In the genomic region with DNA sequence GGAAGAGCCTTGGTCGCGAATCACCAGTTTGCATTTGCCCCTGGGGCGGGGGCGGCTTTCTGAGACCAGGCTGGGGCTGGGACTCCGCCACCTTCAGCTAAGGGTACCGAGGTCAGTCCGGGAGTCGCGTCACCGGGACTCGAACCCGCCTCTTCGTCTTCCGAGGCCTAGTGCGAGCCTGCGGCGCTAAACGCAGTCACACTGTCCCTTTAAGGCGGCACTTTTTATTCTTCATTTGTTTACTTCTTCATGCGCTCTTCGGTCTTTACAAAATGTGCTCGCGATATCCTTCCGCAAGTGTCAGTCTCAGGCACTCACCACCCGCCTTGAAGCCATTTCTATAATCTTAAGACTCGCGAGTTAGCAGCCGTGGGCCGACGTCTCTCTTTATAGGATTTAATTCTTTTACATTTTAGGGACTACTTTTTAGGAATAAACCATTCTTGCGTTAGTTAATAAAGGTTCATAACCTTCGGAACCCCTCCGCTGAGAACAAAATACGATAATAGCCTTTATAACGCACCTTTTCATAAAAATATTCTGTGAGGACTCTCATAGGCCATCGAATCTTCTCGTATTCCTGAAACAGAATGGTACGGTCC, we compare ENCODE assay signal across 1 cellular context.
TF ChIP-seq lines count a peak whose summit lies in the region.

No MANE protein-coding gene starts in this region.

TF ChIP-seq in HepG2, 621 proteins besides CTCF, POLR2A, EP300 and RAD21 (continued from another document and continues in another):
- TF ChIP-seq, protein P1, sequence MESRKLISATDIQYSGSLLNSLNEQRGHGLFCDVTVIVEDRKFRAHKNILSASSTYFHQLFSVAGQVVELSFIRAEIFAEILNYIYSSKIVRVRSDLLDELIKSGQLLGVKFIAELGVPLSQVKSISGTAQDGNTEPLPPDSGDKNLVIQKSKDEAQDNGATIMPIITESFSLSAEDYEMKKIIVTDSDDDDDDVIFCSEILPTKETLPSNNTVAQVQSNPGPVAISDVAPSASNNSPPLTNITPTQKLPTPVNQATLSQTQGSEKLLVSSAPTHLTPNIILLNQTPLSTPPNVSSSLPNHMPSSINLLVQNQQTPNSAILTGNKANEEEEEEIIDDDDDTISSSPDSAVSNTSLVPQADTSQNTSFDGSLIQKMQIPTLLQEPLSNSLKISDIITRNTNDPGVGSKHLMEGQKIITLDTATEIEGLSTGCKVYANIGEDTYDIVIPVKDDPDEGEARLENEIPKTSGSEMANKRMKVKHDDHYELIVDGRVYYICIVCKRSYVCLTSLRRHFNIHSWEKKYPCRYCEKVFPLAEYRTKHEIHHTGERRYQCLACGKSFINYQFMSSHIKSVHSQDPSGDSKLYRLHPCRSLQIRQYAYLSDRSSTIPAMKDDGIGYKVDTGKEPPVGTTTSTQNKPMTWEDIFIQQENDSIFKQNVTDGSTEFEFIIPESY (CRISPR knock-in tag; IDR thresholded peaks at IDR 0.05): peak; percentile 44; the same call in 1 of the 2 replicates
- TF ChIP-seq, protein P2, sequence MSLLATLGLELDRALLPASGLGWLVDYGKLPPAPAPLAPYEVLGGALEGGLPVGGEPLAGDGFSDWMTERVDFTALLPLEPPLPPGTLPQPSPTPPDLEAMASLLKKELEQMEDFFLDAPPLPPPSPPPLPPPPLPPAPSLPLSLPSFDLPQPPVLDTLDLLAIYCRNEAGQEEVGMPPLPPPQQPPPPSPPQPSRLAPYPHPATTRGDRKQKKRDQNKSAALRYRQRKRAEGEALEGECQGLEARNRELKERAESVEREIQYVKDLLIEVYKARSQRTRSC (CRISPR knock-in tag; IDR thresholded peaks at IDR 0.05; ENCODE audit: low read depth): no peak; the same call in 1 of the 2 replicates
- no peak for TF ChIP-seq XBP1 (CRISPR knock-in tag; IDR thresholded peaks at IDR 0.05)
- peak; percentile 90 for TF ChIP-seq YEATS4 (CRISPR knock-in tag; IDR thresholded peaks at IDR 0.05; ENCODE audit: borderline replicate concordance)
- TF ChIP-seq, protein P3, sequence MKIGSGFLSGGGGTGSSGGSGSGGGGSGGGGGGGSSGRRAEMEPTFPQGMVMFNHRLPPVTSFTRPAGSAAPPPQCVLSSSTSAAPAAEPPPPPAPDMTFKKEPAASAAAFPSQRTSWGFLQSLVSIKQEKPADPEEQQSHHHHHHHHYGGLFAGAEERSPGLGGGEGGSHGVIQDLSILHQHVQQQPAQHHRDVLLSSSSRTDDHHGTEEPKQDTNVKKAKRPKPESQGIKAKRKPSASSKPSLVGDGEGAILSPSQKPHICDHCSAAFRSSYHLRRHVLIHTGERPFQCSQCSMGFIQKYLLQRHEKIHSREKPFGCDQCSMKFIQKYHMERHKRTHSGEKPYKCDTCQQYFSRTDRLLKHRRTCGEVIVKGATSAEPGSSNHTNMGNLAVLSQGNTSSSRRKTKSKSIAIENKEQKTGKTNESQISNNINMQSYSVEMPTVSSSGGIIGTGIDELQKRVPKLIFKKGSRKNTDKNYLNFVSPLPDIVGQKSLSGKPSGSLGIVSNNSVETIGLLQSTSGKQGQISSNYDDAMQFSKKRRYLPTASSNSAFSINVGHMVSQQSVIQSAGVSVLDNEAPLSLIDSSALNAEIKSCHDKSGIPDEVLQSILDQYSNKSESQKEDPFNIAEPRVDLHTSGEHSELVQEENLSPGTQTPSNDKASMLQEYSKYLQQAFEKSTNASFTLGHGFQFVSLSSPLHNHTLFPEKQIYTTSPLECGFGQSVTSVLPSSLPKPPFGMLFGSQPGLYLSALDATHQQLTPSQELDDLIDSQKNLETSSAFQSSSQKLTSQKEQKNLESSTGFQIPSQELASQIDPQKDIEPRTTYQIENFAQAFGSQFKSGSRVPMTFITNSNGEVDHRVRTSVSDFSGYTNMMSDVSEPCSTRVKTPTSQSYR (CRISPR knock-in tag; IDR thresholded peaks at IDR 0.05; ENCODE audit: borderline replicate concordance): no peak
- TF ChIP-seq, protein P4, sequence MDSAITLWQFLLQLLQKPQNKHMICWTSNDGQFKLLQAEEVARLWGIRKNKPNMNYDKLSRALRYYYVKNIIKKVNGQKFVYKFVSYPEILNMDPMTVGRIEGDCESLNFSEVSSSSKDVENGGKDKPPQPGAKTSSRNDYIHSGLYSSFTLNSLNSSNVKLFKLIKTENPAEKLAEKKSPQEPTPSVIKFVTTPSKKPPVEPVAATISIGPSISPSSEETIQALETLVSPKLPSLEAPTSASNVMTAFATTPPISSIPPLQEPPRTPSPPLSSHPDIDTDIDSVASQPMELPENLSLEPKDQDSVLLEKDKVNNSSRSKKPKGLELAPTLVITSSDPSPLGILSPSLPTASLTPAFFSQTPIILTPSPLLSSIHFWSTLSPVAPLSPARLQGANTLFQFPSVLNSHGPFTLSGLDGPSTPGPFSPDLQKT (CRISPR knock-in tag; IDR thresholded peaks at IDR 0.05; ENCODE audit: borderline replicate concordance): no peak
- TF ChIP-seq SP140L (CRISPR knock-in tag; IDR thresholded peaks at IDR 0.05; ENCODE audit: borderline replicate concordance): no peak; the same call in 1 of the 2 replicates
- TF ChIP-seq DNMT1 (CRISPR knock-in tag; IDR thresholded peaks at IDR 0.05): no peak
- peak; percentile 79; the same call in 1 of the 2 replicates for TF ChIP-seq GATAD1 (CRISPR knock-in tag; IDR thresholded peaks at IDR 0.05)
- no peak; the same call in 1 of the 2 replicates for TF ChIP-seq SNAI1 (CRISPR knock-in tag; IDR thresholded peaks at IDR 0.05; ENCODE audit: borderline replicate concordance)
- no peak for TF ChIP-seq GABPA (IDR thresholded peaks at IDR 0.05; ENCODE audit: low read depth, low read length)
- 0 out of 2 replicates have a peak, but pooled peaks have one; percentile 33 for TF ChIP-seq GABPA (CRISPR knock-in tag; IDR thresholded peaks at IDR 0.05; ENCODE audit: low read depth)
- TF ChIP-seq MEF2D (CRISPR knock-in tag; IDR thresholded peaks at IDR 0.05): no peak; the same call in 1 of the 2 replicates
- no peak for TF ChIP-seq TARDBP (CRISPR knock-in tag; IDR thresholded peaks at IDR 0.05)
- peak; percentile 66 for TF ChIP-seq THAP11 (CRISPR knock-in tag; IDR thresholded peaks at IDR 0.05)
- no peak for TF ChIP-seq ZNF33B (CRISPR knock-in tag; IDR thresholded peaks at IDR 0.05)
- TF ChIP-seq, protein P5, sequence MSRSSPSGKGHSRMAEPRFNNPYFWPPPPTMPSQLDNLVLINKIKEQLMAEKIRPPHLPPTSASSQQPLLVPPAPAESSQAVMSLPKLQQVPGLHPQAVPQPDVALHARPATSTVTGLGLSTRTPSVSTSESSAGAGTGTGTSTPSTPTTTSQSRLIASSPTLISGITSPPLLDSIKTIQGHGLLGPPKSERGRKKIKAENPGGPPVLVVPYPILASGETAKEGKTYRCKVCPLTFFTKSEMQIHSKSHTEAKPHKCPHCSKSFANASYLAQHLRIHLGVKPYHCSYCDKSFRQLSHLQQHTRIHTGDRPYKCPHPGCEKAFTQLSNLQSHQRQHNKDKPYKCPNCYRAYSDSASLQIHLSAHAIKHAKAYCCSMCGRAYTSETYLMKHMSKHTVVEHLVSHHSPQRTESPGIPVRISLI (CRISPR knock-in tag; IDR thresholded peaks at IDR 0.05; ENCODE audit: borderline replicate concordance): no peak
- TF ChIP-seq, protein P6, sequence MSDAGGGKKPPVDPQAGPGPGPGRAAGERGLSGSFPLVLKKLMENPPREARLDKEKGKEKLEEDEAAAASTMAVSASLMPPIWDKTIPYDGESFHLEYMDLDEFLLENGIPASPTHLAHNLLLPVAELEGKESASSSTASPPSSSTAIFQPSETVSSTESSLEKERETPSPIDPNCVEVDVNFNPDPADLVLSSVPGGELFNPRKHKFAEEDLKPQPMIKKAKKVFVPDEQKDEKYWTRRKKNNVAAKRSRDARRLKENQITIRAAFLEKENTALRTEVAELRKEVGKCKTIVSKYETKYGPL (CRISPR knock-in tag; IDR thresholded peaks at IDR 0.05): no peak; the same call in 1 of the 2 replicates
- TF ChIP-seq WIZ (CRISPR knock-in tag; IDR thresholded peaks at IDR 0.05): no peak
- TF ChIP-seq KLF13 (CRISPR knock-in tag; IDR thresholded peaks at IDR 0.05): no peak
- TF ChIP-seq, protein P7, sequence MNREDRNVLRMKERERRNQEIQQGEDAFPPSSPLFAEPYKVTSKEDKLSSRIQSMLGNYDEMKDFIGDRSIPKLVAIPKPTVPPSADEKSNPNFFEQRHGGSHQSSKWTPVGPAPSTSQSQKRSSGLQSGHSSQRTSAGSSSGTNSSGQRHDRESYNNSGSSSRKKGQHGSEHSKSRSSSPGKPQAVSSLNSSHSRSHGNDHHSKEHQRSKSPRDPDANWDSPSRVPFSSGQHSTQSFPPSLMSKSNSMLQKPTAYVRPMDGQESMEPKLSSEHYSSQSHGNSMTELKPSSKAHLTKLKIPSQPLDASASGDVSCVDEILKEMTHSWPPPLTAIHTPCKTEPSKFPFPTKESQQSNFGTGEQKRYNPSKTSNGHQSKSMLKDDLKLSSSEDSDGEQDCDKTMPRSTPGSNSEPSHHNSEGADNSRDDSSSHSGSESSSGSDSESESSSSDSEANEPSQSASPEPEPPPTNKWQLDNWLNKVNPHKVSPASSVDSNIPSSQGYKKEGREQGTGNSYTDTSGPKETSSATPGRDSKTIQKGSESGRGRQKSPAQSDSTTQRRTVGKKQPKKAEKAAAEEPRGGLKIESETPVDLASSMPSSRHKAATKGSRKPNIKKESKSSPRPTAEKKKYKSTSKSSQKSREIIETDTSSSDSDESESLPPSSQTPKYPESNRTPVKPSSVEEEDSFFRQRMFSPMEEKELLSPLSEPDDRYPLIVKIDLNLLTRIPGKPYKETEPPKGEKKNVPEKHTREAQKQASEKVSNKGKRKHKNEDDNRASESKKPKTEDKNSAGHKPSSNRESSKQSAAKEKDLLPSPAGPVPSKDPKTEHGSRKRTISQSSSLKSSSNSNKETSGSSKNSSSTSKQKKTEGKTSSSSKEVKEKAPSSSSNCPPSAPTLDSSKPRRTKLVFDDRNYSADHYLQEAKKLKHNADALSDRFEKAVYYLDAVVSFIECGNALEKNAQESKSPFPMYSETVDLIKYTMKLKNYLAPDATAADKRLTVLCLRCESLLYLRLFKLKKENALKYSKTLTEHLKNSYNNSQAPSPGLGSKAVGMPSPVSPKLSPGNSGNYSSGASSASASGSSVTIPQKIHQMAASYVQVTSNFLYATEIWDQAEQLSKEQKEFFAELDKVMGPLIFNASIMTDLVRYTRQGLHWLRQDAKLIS (CRISPR knock-in tag; IDR thresholded peaks at IDR 0.05): no peak
- TF ChIP-seq ZSCAN9 (CRISPR knock-in tag; IDR thresholded peaks at IDR 0.05; ENCODE audit: borderline replicate concordance): peak; percentile 74
- TF ChIP-seq ZNF264 (CRISPR knock-in tag; IDR thresholded peaks at IDR 0.05): no peak
- peak; percentile 50 for TF ChIP-seq CBX1 (IDR thresholded peaks at IDR 0.05; ENCODE audit: low read depth)
- TF ChIP-seq JDP2 (CRISPR knock-in tag; IDR thresholded peaks at IDR 0.05; ENCODE audit: borderline replicate concordance): no peak
- TF ChIP-seq TEAD2 (CRISPR knock-in tag; IDR thresholded peaks at IDR 0.05): peak; percentile 71; the same call in 1 of the 2 replicates
- TF ChIP-seq ZNF569 (CRISPR knock-in tag; IDR thresholded peaks at IDR 0.05; ENCODE audit: borderline replicate concordance): no peak
- TF ChIP-seq HMGA1 (CRISPR knock-in tag; conservative IDR thresholded peaks at IDR 0.05): no peak
- TF ChIP-seq POLR2AphosphoS2 (IDR thresholded peaks at IDR 0.05; ENCODE audit: low read depth, low read length): no peak
- TF ChIP-seq, protein P8, sequence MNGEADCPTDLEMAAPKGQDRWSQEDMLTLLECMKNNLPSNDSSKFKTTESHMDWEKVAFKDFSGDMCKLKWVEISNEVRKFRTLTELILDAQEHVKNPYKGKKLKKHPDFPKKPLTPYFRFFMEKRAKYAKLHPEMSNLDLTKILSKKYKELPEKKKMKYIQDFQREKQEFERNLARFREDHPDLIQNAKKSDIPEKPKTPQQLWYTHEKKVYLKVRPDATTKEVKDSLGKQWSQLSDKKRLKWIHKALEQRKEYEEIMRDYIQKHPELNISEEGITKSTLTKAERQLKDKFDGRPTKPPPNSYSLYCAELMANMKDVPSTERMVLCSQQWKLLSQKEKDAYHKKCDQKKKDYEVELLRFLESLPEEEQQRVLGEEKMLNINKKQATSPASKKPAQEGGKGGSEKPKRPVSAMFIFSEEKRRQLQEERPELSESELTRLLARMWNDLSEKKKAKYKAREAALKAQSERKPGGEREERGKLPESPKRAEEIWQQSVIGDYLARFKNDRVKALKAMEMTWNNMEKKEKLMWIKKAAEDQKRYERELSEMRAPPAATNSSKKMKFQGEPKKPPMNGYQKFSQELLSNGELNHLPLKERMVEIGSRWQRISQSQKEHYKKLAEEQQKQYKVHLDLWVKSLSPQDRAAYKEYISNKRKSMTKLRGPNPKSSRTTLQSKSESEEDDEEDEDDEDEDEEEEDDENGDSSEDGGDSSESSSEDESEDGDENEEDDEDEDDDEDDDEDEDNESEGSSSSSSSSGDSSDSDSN (CRISPR knock-in tag; IDR thresholded peaks at IDR 0.05): no peak; the same call in 1 of the 2 replicates
- TF ChIP-seq FOSL1 (CRISPR knock-in tag; IDR thresholded peaks at IDR 0.05; ENCODE audit: borderline replicate concordance): no peak
- TF ChIP-seq, protein P9, sequence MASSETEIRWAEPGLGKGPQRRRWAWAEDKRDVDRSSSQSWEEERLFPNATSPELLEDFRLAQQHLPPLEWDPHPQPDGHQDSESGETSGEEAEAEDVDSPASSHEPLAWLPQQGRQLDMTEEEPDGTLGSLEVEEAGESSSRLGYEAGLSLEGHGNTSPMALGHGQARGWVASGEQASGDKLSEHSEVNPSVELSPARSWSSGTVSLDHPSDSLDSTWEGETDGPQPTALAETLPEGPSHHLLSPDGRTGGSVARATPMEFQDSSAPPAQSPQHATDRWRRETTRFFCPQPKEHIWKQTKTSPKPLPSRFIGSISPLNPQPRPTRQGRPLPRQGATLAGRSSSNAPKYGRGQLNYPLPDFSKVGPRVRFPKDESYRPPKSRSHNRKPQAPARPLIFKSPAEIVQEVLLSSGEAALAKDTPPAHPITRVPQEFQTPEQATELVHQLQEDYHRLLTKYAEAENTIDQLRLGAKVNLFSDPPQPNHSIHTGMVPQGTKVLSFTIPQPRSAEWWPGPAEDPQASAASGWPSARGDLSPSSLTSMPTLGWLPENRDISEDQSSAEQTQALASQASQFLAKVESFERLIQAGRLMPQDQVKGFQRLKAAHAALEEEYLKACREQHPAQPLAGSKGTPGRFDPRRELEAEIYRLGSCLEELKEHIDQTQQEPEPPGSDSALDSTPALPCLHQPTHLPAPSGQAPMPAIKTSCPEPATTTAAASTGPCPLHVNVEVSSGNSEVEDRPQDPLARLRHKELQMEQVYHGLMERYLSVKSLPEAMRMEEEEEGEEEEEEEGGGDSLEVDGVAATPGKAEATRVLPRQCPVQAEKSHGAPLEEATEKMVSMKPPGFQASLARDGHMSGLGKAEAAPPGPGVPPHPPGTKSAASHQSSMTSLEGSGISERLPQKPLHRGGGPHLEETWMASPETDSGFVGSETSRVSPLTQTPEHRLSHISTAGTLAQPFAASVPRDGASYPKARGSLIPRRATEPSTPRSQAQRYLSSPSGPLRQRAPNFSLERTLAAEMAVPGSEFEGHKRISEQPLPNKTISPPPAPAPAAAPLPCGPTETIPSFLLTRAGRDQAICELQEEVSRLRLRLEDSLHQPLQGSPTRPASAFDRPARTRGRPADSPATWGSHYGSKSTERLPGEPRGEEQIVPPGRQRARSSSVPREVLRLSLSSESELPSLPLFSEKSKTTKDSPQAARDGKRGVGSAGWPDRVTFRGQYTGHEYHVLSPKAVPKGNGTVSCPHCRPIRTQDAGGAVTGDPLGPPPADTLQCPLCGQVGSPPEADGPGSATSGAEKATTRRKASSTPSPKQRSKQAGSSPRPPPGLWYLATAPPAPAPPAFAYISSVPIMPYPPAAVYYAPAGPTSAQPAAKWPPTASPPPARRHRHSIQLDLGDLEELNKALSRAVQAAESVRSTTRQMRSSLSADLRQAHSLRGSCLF (CRISPR knock-in tag; IDR thresholded peaks at IDR 0.05; ENCODE audit: borderline replicate concordance): 0 out of 2 replicates have a peak, but pooled peaks have one; percentile 66
- no peak for TF ChIP-seq ZFP90 (CRISPR knock-in tag; IDR thresholded peaks at IDR 0.05; ENCODE audit: borderline replicate concordance)
- TF ChIP-seq ZNF24 (IDR thresholded peaks at IDR 0.05): peak; percentile 84
- TF ChIP-seq RFX3 (CRISPR knock-in tag; IDR thresholded peaks at IDR 0.05): no peak
- TF ChIP-seq BRD4 (CRISPR knock-in tag; IDR thresholded peaks at IDR 0.05): 0 out of 2 replicates have a peak, but pooled peaks have one; percentile 29
- 0 out of 2 replicates have a peak, but pooled peaks have one; percentile 53 for TF ChIP-seq STAT5B (CRISPR knock-in tag; IDR thresholded peaks at IDR 0.05)
- TF ChIP-seq ZNF776 (CRISPR knock-in tag; IDR thresholded peaks at IDR 0.05): no peak
